In genomic region chr20:44702776-44703175, GRCh38 we compare ENCODE assay signal across 8 cellular contexts. TPM values are rescaled to one million over a fixed set of nuclear protein-coding genes. Genes with fewer than 3 reads are reported as not detected.
A peak's percentile ranks its signal among the peaks of the same experiment; 100 is the strongest.
DNase-seq lines count a peak whose midpoint lies in the region; ATAC-seq and TF ChIP-seq lines count a peak whose summit lies in the region.

No MANE protein-coding gene starts in this region.

- 21 to 35% methylated on average over 9 of the region's 9 CpGs for WGBS in lung, 2 donors

- H3K4me3 ChIP-seq in lung: no peak overlapping the region

- DNase-seq in Ammon's horn (ENCODE audit: low spot score) (peak; percentile 89), caudate nucleus (lab: John Stamatoyannopoulos, UW) (peak; percentile 15 to 93 (median 82)), lung (ENCODE audit: low spot score) (peak; percentile 69), Kasumi-1 (lab: John Stamatoyannopoulos, UW) (no peak)
- DNase-seq in activated naive CD4-positive, alpha-beta T cell (lab: John Stamatoyannopoulos, UW): no peak

- peak overlapping the region; percentile 87 for H3K27ac ChIP-seq in caudate nucleus (ENCODE audit: low read depth, low read length)
- H3K27ac ChIP-seq in lung (ENCODE audit: low read depth in 1 of 2, low read length in 1 of 2): peak overlapping the region in 1 of 2 donors; percentile 49

- ATAC-seq in HG03175 (IDR thresholded peaks at IDR 0.05; ENCODE audit: unreplicated experiment) (peak; percentile 36), lung (ENCODE audit: insufficient read depth, low FRiP score) (peak; percentile 44), HG02840 (IDR thresholded peaks at IDR 0.05; ENCODE audit: low FRiP score, unreplicated experiment) (no peak), GM18868 (IDR thresholded peaks at IDR 0.05; ENCODE audit: unreplicated experiment) (no peak)

- peaks cover 7 to 10% of the 10 kb centered on the region in 2 donors for H3K4me1 ChIP-seq in lung (ENCODE audit: control insufficient read depth in 2 of 2, insufficient read depth in 2 of 2, low read length in 2 of 2)

- no peaks in the 10 kb centered on the region for H3K9me3 ChIP-seq in lung (ENCODE audit: control insufficient read depth in 2 of 2, insufficient read depth in 1 of 2, low read length in 1 of 2)

- H3K36me3 ChIP-seq in lung (ENCODE audit: control insufficient read depth in 2 of 2, insufficient read depth in 2 of 2, low read length in 2 of 2): no peaks in the 10 kb centered on the region

- H3K27me3 ChIP-seq in lung (ENCODE audit: control insufficient read depth, insufficient read depth): no peaks in the 10 kb centered on the region

- TF ChIP-seq CTCF in lung (IDR thresholded peaks at IDR 0.05; ENCODE audit: control extremely low read depth, extremely low read depth): no peak

RNA-seq across cellular contexts. Expression of gene CCN5, which starts 12.4 kb away (rescaled TPM):
- total RNA-seq in lung: 10 to 100 TPM in 1 of 2 donors, under 1 TPM in 1; 0.23 to 44.8 TPM
- 10 to 100 TPM; 24.1 to 92.1 TPM for polyA plus RNA-seq in lung

RNA-seq across cellular contexts. Expression of gene KCNK15, which starts 42.9 kb away (rescaled TPM):
- 1 to 10 TPM in 1 of 2 donors, under 1 TPM in 1; 0.48 to 2.6 TPM for total RNA-seq in lung
- 1 to 10 TPM in 1 of 2 donors, under 1 TPM in 1; 0.81 to 1.5 TPM for polyA plus RNA-seq in lung

RNA-seq across cellular contexts. Expression of gene ADA, which starts 51.3 kb away (rescaled TPM):
- 1 to 10 TPM; 6.2 to 9.8 TPM for total RNA-seq in lung
- polyA plus RNA-seq in lung: 10 to 100 TPM in 1 of 2 donors, 1 to 10 TPM in 1; 4.2 to 55.2 TPM

Comparison
In these comparisons a context has a peak if more than half of its experiments do, and no peak if none do; other contexts are left out.
1. DNase-seq: peak in Ammon's horn (single experiment), caudate nucleus (61 of 61) and lung (single experiment); none in Kasumi-1 (0 of 2) and activated naive CD4-positive, alpha-beta T cell (0 of 4).
2. ATAC-seq: peak in HG03175 (single experiment) and lung (single experiment); none in HG02840 (single experiment) and GM18868 (single experiment).